Comparison of ENCODE assay signal across 8 cellular contexts in genomic region chr18:55321268-55322175, GRCh38.
DNase-seq lines count a peak whose midpoint lies in the region; ATAC-seq and TF ChIP-seq lines count a peak whose summit lies in the region.

No MANE protein-coding gene starts in this region.

- intact Hi-C loops in left ventricle myocardium superior (cut with micrococcal nuclease): loop anchor here (10.0 kb wide), 2 partner anchors 57 to 263 kb away; partner anchors contain the start of gene TCF4

- TF ChIP-seq POLR2A in GM19193 (IDR thresholded peaks at IDR 0.05; ENCODE audit: extremely low read depth, insufficient read depth, insufficient read length): peak; percentile 60

- DNase-seq in COR-L47 (lab: John Stamatoyannopoulos, UW) (peak; percentile 95), NCI-H748 treated with DMSO at 0.1 percent for 48 hours (lab: John Stamatoyannopoulos, UW) (peak; percentile 52), amniotic stem cell (lab: John Stamatoyannopoulos, UW) (peak; percentile 77), left ventricle myocardium superior (peak; percentile 97), pons (ENCODE audit: low spot score) (peak; percentile 94)
- DNase-seq in stimulated activated naive CD4-positive, alpha-beta T cell (lab: John Stamatoyannopoulos, UW): no peak

- ATAC-seq in HG03342 (IDR thresholded peaks at IDR 0.05; ENCODE audit: unreplicated experiment): peak; percentile 59
- peak; percentile 92 for ATAC-seq in left ventricle myocardium superior

Comparison
In these comparisons a context has a peak if more than half of its experiments do, and no peak if none do; other contexts are left out.
1. DNase-seq: peak in COR-L47 (single experiment), NCI-H748 treated with DMSO at 0.1 percent for 48 hours (single experiment), amniotic stem cell (single experiment), left ventricle myocardium superior (single experiment) and pons (single experiment); none in stimulated activated naive CD4-positive, alpha-beta T cell (0 of 6).